Comparison of ENCODE assay signal across 8 cellular contexts in the genomic region with DNA sequence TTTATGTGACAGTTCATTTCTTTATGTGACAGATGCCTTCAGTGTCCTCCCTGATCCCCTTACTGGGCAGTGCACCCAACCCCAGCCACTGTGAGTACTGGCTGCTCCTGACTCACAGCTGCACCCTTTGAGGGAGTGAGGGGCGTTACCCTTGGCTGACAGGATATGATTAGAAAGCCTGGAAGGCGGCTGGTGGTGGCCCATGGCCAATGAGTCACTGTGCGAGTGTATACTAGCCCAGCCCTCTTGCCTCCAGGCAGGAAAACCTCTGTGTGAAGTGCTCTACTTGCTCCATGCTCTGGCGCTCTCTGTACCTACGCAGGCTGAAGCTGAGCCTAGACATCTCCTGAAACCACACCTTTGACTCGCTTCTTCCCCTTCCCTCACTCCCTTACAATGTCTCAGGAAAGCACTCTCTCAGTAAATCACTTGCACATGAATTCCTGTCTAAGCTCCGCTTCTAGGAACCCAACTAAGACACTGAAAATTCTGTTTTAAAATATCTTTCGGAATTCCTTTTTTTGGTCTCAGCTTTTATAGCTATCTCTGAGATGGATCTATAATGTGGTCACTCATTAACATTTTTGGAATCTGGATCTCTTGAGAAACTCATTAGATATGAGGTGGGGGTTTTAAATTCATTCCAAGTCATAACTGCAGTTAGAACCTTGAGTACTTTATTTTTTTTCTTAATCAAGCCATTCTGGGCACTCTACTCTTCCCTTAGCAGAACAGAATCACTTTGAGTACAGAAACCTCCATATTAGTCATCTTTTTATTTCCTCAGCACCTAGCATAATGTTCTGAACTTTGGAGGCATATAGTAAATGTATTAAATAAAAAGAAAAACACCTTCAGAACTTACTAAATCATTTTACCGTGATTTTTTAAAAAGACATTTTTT. TPM values are rescaled to one million over a fixed set of nuclear protein-coding genes. Genes with fewer than 3 reads are reported as not detected.
DNase-seq lines count a peak whose midpoint lies in the region; ATAC-seq and TF ChIP-seq lines count a peak whose summit lies in the region.

No MANE protein-coding gene starts in this region.

- intact Hi-C loops in activated CD4-positive, alpha-beta memory T cell treated with anti-CD3 and anti-CD28 coated beads for 36 hours (cut with micrococcal nuclease): no loop called here
- intact Hi-C loops in heart right ventricle (cut with DNase I): loop anchor here in 1 of 10 donors (10.0 kb wide), 1 partner anchor 124 kb away; no protein-coding TSS in a partner anchor

- H3K4me3 Mint-ChIP-seq in activated CD4-positive, alpha-beta memory T cell treated with anti-CD3 and anti-CD28 coated beads for 36 hours: no peak overlapping the region

- WGBS in heart right ventricle, 2 donors: 57 to 58% methylated on average over 9 of the region's 9 CpGs
- WGBS in smooth muscle cell (ENCODE audit: low lambda C conversion rate): 33% methylated on average over 9 of the region's 9 CpGs

- H3K9me3 ChIP-seq in heart right ventricle: peaks cover 0 to 12% (median 0%) of the 10 kb centered on the region in 11 donors
- H3K9me3 ChIP-seq in smooth muscle cell (replicated peaks; ENCODE audit: low read depth): no peaks in the 10 kb centered on the region

- H3K27ac ChIP-seq in heart right ventricle (no peak overlapping the region), smooth muscle cell (ENCODE audit: low read depth) (peak overlapping the region; percentile 83)

- POLR2A ChIA-PET in activated CD4-positive, alpha-beta memory T cell treated with anti-CD3 and anti-CD28 coated beads for 36 hours (lab: Charles Lee): no interaction called here

- peak overlapping the region; percentile 33 for H3K9ac ChIP-seq in smooth muscle cell (ENCODE audit: low read depth)

- CTCF ChIA-PET in activated CD4-positive, alpha-beta memory T cell treated with anti-CD3 and anti-CD28 coated beads for 36 hours (lab: Charles Lee): no interaction called here

- no peak overlapping the region for H2AFZ ChIP-seq in smooth muscle cell (ENCODE audit: low read depth)

- no peaks in the 10 kb centered on the region for H3K36me3 Mint-ChIP-seq in activated CD4-positive, alpha-beta memory T cell treated with anti-CD3 and anti-CD28 coated beads for 36 hours

- TF ChIP-seq CTCF in heart right ventricle (IDR thresholded peaks at IDR 0.05): no peak
- no peak for TF ChIP-seq CTCF in smooth muscle cell (IDR thresholded peaks at IDR 0.05; ENCODE audit: borderline replicate concordance, insufficient read depth, poor library complexity, severe bottlenecking)

- ATAC-seq in heart right ventricle (peak; percentile 61 to 100 (median 95)), HG03571 (IDR thresholded peaks at IDR 0.05; ENCODE audit: unreplicated experiment) (no peak), GM19023 (IDR thresholded peaks at IDR 0.05; ENCODE audit: unreplicated experiment) (no peak)

- no peak overlapping the region for H3K27ac Mint-ChIP-seq in activated CD4-positive, alpha-beta memory T cell treated with anti-CD3 and anti-CD28 coated beads for 36 hours

- no peak overlapping the region for H3K4me3 ChIP-seq in heart right ventricle
- H3K4me3 ChIP-seq in smooth muscle cell: no peak overlapping the region

- no peaks in the 10 kb centered on the region for H3F3A ChIP-seq in smooth muscle cell (ENCODE audit: low read depth)

- no peaks in the 10 kb centered on the region for H3K36me3 ChIP-seq in heart right ventricle
- H3K36me3 ChIP-seq in smooth muscle cell (ENCODE audit: low read depth): no peaks in the 10 kb centered on the region

- peak; percentile 99 for DNase-seq in EH (ENCODE audit: low read depth)
- DNase-seq in HT1080 (ENCODE audit: low read depth): peak; percentile 100
- peak; percentile 63 for DNase-seq in activated CD4-positive, alpha-beta memory T cell treated with anti-CD3 and anti-CD28 coated beads for 36 hours
- peak; percentile 69 to 78 for DNase-seq in heart right ventricle
- peak; percentile 6 for DNase-seq in smooth muscle cell (lab: John Stamatoyannopoulos, UW; ENCODE audit: unreplicated experiment)
- DNase-seq in G401 (ENCODE audit: low spot score): no peak

- no peaks in the 10 kb centered on the region for H3K4me1 Mint-ChIP-seq in activated CD4-positive, alpha-beta memory T cell treated with anti-CD3 and anti-CD28 coated beads for 36 hours (ENCODE audit: low read depth)

- peaks cover 0 to 7% (median 3%) of the 10 kb centered on the region in 9 donors for H3K4me1 ChIP-seq in heart right ventricle
- peaks cover 6% of the 10 kb centered on the region for H3K4me1 ChIP-seq in smooth muscle cell (ENCODE audit: low read depth)

- H3K79me2 ChIP-seq in smooth muscle cell (ENCODE audit: low read depth): no peaks in the 10 kb centered on the region

- peaks cover 2% of the 10 kb centered on the region for H3K9me3 Mint-ChIP-seq in activated CD4-positive, alpha-beta memory T cell treated with anti-CD3 and anti-CD28 coated beads for 36 hours

- H4K20me1 ChIP-seq in smooth muscle cell (ENCODE audit: low read depth): no peaks in the 10 kb centered on the region

- peaks cover 18% of the 10 kb centered on the region for H3K27me3 Mint-ChIP-seq in activated CD4-positive, alpha-beta memory T cell treated with anti-CD3 and anti-CD28 coated beads for 36 hours

- H3K4me2 ChIP-seq in smooth muscle cell: peak overlapping the region; percentile 68

- no peaks in the 10 kb centered on the region for H3K27me3 ChIP-seq in heart right ventricle
- H3K27me3 ChIP-seq in smooth muscle cell (ENCODE audit: low read depth): no peaks in the 10 kb centered on the region

- in situ Hi-C loops in G401 (cut with HindIII; ENCODE audit: low sequenced_read_pairs): no loop called here

RNA-seq across cellular contexts. Expression of gene STAM2, which starts 25.3 kb away (rescaled TPM):
- total RNA-seq in HT1080 (2014; rRNA removed; shearing (Covaris generic)): 19.7 and 20.2 TPM in 2 replicates
- 16.8 and 17.9 TPM in 2 replicates for polyA plus RNA-seq in HT1080 (2015; cell fraction: cytosol; rRNA removed)
- 19.5 and 24.7 TPM in 2 replicates for polyA plus RNA-seq in HT1080 (2015; cell fraction: nucleus; rRNA removed)
- total RNA-seq in activated CD4-positive, alpha-beta memory T cell treated with anti-CD3 and anti-CD28 coated beads for 36 hours: 10 to 100 TPM; 16.4 to 17.6 TPM
- total RNA-seq in heart right ventricle (10 to 100 TPM; 22.4 to 35.9 (median 27.2) TPM), smooth muscle cell (58.2 and 59.6 TPM in 2 replicates)
- polyA plus RNA-seq in heart right ventricle (1 to 10 TPM; 6.9 to 7.0 TPM), smooth muscle cell (11.9 and 12.2 TPM in 2 replicates)
- total RNA-seq in G401 (2014; rRNA removed; shearing (Covaris generic)): 12.6 and 17.1 TPM in 2 replicates

Comparison
In these comparisons a context has a peak if more than half of its experiments do, and no peak if none do; other contexts are left out.
1. ATAC-seq: peak in heart right ventricle (8 of 8); none in HG03571 (single experiment) and GM19023 (single experiment).